Comparison of ENCODE assay signal across 3 cellular contexts in the genomic region with DNA sequence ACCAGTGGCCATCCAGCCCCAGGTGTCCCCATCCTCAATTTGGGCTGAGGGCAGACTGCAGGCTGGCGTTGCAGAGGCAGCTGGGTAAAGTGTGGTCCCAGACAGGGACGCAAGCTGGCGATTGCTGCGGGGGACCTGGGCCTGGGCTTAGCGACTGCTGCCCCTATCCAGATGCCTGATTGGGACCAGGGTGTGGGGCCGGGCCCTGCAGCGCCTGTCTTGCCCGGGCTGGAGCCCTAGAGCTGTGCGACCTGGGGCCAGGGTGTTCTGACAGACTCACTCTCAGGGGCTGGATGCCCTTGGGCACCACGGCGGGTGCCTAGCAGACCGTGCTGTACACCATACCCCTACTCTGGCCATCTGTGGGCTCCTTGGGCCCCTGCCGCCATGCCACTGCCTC.
TF ChIP-seq lines count a peak whose summit lies in the region.

No MANE protein-coding gene starts in this region.

TF ChIP-seq in HEK293, 187 proteins besides CTCF, POLR2A, EP300 and RAD21:
- TF ChIP-seq PRDM1 (tag by site-specific recombination; IDR thresholded peaks at IDR 0.05) = no peak
- no peak for TF ChIP-seq MEIS1 (CRISPR knock-in tag; IDR thresholded peaks at IDR 0.05; ENCODE audit: borderline replicate concordance)
- TF ChIP-seq ZNF529 (tag by site-specific recombination; IDR thresholded peaks at IDR 0.05; ENCODE audit: insufficient replicate concordance) = no peak
- TF ChIP-seq ZNF354C (tag by site-specific recombination; IDR thresholded peaks at IDR 0.05; ENCODE audit: borderline replicate concordance, low read depth) = no peak
- peak; percentile 26; the same call in 1 of the 2 replicates for TF ChIP-seq ZNF335 (tag by site-specific recombination; conservative IDR thresholded peaks at IDR 0.05)
- TF ChIP-seq, protein P1, sequence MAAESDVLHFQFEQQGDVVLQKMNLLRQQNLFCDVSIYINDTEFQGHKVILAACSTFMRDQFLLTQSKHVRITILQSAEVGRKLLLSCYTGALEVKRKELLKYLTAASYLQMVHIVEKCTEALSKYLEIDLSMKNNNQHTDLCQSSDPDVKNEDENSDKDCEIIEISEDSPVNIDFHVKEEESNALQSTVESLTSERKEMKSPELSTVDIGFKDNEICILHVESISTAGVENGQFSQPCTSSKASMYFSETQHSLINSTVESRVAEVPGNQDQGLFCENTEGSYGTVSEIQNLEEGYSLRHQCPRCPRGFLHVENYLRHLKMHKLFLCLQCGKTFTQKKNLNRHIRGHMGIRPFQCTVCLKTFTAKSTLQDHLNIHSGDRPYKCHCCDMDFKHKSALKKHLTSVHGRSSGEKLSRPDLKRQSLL (tag by site-specific recombination; IDR thresholded peaks at IDR 0.05) = no peak
- no peak for TF ChIP-seq KLF16 (tag by site-specific recombination; IDR thresholded peaks at IDR 0.05)
- 0 out of 2 replicates have a peak, but pooled peaks have one; percentile 25 for TF ChIP-seq ZBTB48 (tag by site-specific recombination; IDR thresholded peaks at IDR 0.05)
- no peak for TF ChIP-seq ZNF138 (tag by site-specific recombination; IDR thresholded peaks at IDR 0.05; ENCODE audit: borderline replicate concordance)
- TF ChIP-seq ZBTB20 (tag by site-specific recombination; IDR thresholded peaks at IDR 0.05) = 0 out of 2 replicates have a peak, but pooled peaks have one; percentile 21
- TF ChIP-seq ZBTB8A (tag by site-specific recombination; IDR thresholded peaks at IDR 0.05) = peak; percentile 41
- TF ChIP-seq ZNF600 (tag by site-specific recombination; IDR thresholded peaks at IDR 0.05) = 0 out of 2 replicates have a peak, but pooled peaks have one; percentile 23
- TF ChIP-seq RBAK (tag by site-specific recombination; IDR thresholded peaks at IDR 0.05) = no peak
- TF ChIP-seq ZNF544 (tag by site-specific recombination; IDR thresholded peaks at IDR 0.05) = no peak
- TF ChIP-seq ZNF274 (IDR thresholded peaks at IDR 0.05; ENCODE audit: low read length) = no peak
- TF ChIP-seq ZNF274 (tag by site-specific recombination; IDR thresholded peaks at IDR 0.05; ENCODE audit: borderline replicate concordance) = no peak
- no peak for TF ChIP-seq ZNF549 (tag by site-specific recombination; IDR thresholded peaks at IDR 0.05)
- TF ChIP-seq, protein P2, sequence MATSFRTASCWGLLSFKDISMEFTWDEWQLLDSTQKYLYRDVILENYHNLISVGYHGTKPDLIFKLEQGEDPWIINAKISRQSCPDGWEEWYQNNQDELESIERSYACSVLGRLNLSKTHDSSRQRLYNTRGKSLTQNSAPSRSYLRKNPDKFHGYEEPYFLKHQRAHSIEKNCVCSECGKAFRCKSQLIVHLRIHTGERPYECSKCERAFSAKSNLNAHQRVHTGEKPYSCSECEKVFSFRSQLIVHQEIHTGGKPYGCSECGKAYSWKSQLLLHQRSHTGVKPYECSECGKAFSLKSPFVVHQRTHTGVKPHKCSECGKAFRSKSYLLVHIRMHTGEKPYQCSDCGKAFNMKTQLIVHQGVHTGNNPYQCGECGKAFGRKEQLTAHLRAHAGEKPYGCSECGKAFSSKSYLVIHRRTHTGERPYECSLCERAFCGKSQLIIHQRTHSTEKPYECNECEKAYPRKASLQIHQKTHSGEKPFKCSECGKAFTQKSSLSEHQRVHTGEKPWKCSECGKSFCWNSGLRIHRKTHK (tag by site-specific recombination; IDR thresholded peaks at IDR 0.05) = no peak
- no peak for TF ChIP-seq KLF9 (tag by site-specific recombination; IDR thresholded peaks at IDR 0.05; ENCODE audit: low read depth)

TF ChIP-seq in H1, 55 proteins besides CTCF, POLR2A, EP300 and RAD21:
- TF ChIP-seq HDAC6 (IDR thresholded peaks at IDR 0.05; ENCODE audit: low read depth, low read length) (no peak), SIRT6 (IDR thresholded peaks at IDR 0.05; ENCODE audit: low read length) (no peak)
- TF ChIP-seq, protein P3, sequence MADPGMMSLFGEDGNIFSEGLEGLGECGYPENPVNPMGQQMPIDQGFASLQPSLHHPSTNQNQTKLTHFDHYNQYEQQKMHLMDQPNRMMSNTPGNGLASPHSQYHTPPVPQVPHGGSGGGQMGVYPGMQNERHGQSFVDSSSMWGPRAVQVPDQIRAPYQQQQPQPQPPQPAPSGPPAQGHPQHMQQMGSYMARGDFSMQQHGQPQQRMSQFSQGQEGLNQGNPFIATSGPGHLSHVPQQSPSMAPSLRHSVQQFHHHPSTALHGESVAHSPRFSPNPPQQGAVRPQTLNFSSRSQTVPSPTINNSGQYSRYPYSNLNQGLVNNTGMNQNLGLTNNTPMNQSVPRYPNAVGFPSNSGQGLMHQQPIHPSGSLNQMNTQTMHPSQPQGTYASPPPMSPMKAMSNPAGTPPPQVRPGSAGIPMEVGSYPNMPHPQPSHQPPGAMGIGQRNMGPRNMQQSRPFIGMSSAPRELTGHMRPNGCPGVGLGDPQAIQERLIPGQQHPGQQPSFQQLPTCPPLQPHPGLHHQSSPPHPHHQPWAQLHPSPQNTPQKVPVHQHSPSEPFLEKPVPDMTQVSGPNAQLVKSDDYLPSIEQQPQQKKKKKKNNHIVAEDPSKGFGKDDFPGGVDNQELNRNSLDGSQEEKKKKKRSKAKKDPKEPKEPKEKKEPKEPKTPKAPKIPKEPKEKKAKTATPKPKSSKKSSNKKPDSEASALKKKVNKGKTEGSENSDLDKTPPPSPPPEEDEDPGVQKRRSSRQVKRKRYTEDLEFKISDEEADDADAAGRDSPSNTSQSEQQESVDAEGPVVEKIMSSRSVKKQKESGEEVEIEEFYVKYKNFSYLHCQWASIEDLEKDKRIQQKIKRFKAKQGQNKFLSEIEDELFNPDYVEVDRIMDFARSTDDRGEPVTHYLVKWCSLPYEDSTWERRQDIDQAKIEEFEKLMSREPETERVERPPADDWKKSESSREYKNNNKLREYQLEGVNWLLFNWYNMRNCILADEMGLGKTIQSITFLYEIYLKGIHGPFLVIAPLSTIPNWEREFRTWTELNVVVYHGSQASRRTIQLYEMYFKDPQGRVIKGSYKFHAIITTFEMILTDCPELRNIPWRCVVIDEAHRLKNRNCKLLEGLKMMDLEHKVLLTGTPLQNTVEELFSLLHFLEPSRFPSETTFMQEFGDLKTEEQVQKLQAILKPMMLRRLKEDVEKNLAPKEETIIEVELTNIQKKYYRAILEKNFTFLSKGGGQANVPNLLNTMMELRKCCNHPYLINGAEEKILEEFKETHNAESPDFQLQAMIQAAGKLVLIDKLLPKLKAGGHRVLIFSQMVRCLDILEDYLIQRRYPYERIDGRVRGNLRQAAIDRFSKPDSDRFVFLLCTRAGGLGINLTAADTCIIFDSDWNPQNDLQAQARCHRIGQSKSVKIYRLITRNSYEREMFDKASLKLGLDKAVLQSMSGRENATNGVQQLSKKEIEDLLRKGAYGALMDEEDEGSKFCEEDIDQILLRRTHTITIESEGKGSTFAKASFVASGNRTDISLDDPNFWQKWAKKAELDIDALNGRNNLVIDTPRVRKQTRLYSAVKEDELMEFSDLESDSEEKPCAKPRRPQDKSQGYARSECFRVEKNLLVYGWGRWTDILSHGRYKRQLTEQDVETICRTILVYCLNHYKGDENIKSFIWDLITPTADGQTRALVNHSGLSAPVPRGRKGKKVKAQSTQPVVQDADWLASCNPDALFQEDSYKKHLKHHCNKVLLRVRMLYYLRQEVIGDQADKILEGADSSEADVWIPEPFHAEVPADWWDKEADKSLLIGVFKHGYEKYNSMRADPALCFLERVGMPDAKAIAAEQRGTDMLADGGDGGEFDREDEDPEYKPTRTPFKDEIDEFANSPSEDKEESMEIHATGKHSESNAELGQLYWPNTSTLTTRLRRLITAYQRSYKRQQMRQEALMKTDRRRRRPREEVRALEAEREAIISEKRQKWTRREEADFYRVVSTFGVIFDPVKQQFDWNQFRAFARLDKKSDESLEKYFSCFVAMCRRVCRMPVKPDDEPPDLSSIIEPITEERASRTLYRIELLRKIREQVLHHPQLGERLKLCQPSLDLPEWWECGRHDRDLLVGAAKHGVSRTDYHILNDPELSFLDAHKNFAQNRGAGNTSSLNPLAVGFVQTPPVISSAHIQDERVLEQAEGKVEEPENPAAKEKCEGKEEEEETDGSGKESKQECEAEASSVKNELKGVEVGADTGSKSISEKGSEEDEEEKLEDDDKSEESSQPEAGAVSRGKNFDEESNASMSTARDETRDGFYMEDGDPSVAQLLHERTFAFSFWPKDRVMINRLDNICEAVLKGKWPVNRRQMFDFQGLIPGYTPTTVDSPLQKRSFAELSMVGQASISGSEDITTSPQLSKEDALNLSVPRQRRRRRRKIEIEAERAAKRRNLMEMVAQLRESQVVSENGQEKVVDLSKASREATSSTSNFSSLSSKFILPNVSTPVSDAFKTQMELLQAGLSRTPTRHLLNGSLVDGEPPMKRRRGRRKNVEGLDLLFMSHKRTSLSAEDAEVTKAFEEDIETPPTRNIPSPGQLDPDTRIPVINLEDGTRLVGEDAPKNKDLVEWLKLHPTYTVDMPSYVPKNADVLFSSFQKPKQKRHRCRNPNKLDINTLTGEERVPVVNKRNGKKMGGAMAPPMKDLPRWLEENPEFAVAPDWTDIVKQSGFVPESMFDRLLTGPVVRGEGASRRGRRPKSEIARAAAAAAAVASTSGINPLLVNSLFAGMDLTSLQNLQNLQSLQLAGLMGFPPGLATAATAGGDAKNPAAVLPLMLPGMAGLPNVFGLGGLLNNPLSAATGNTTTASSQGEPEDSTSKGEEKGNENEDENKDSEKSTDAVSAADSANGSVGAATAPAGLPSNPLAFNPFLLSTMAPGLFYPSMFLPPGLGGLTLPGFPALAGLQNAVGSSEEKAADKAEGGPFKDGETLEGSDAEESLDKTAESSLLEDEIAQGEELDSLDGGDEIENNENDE (IDR thresholded peaks at IDR 0.05; ENCODE audit: insufficient replicate concordance, low read length) = no peak
- TF ChIP-seq, protein P4, sequence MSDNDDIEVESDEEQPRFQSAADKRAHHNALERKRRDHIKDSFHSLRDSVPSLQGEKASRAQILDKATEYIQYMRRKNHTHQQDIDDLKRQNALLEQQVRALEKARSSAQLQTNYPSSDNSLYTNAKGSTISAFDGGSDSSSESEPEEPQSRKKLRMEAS (IDR thresholded peaks at IDR 0.05) = no peak

TF ChIP-seq in WTC11, 78 proteins besides CTCF, POLR2A, EP300 and RAD21:
- TF ChIP-seq MYBL2 (CRISPR knock-in tag; IDR thresholded peaks at IDR 0.05) (no peak), KAT7 (CRISPR knock-in tag; IDR thresholded peaks at IDR 0.05; ENCODE audit: borderline replicate concordance) (no peak), SP1 (CRISPR knock-in tag; conservative IDR thresholded peaks at IDR 0.05) (no peak), EMX1 (CRISPR knock-in tag; IDR thresholded peaks at IDR 0.05) (no peak), TEAD1 (CRISPR knock-in tag; IDR thresholded peaks at IDR 0.05) (no peak)
- TF ChIP-seq, protein P5, sequence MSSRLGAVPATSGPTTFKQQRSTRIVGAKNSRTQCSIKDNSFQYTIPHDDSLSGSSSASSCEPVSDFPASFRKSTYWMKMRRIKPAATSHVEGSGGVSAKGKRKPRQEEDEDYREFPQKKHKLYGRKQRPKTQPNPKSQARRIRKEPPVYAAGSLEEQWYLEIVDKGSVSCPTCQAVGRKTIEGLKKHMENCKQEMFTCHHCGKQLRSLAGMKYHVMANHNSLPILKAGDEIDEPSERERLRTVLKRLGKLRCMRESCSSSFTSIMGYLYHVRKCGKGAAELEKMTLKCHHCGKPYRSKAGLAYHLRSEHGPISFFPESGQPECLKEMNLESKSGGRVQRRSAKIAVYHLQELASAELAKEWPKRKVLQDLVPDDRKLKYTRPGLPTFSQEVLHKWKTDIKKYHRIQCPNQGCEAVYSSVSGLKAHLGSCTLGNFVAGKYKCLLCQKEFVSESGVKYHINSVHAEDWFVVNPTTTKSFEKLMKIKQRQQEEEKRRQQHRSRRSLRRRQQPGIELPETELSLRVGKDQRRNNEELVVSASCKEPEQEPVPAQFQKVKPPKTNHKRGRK (CRISPR knock-in tag; IDR thresholded peaks at IDR 0.05; ENCODE audit: borderline replicate concordance) = no peak
- TF ChIP-seq, protein P6, sequence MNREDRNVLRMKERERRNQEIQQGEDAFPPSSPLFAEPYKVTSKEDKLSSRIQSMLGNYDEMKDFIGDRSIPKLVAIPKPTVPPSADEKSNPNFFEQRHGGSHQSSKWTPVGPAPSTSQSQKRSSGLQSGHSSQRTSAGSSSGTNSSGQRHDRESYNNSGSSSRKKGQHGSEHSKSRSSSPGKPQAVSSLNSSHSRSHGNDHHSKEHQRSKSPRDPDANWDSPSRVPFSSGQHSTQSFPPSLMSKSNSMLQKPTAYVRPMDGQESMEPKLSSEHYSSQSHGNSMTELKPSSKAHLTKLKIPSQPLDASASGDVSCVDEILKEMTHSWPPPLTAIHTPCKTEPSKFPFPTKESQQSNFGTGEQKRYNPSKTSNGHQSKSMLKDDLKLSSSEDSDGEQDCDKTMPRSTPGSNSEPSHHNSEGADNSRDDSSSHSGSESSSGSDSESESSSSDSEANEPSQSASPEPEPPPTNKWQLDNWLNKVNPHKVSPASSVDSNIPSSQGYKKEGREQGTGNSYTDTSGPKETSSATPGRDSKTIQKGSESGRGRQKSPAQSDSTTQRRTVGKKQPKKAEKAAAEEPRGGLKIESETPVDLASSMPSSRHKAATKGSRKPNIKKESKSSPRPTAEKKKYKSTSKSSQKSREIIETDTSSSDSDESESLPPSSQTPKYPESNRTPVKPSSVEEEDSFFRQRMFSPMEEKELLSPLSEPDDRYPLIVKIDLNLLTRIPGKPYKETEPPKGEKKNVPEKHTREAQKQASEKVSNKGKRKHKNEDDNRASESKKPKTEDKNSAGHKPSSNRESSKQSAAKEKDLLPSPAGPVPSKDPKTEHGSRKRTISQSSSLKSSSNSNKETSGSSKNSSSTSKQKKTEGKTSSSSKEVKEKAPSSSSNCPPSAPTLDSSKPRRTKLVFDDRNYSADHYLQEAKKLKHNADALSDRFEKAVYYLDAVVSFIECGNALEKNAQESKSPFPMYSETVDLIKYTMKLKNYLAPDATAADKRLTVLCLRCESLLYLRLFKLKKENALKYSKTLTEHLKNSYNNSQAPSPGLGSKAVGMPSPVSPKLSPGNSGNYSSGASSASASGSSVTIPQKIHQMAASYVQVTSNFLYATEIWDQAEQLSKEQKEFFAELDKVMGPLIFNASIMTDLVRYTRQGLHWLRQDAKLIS (CRISPR knock-in tag; IDR thresholded peaks at IDR 0.05; ENCODE audit: borderline replicate concordance) = no peak
- TF ChIP-seq, protein P7, sequence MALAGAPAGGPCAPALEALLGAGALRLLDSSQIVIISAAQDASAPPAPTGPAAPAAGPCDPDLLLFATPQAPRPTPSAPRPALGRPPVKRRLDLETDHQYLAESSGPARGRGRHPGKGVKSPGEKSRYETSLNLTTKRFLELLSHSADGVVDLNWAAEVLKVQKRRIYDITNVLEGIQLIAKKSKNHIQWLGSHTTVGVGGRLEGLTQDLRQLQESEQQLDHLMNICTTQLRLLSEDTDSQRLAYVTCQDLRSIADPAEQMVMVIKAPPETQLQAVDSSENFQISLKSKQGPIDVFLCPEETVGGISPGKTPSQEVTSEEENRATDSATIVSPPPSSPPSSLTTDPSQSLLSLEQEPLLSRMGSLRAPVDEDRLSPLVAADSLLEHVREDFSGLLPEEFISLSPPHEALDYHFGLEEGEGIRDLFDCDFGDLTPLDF (CRISPR knock-in tag; IDR thresholded peaks at IDR 0.05) = no peak
- TF ChIP-seq, protein P8, sequence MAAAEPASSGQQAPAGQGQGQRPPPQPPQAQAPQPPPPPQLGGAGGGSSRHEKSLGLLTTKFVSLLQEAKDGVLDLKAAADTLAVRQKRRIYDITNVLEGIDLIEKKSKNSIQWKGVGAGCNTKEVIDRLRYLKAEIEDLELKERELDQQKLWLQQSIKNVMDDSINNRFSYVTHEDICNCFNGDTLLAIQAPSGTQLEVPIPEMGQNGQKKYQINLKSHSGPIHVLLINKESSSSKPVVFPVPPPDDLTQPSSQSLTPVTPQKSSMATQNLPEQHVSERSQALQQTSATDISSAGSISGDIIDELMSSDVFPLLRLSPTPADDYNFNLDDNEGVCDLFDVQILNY (CRISPR knock-in tag; IDR thresholded peaks at IDR 0.05) = no peak
